In the genomic region with DNA sequence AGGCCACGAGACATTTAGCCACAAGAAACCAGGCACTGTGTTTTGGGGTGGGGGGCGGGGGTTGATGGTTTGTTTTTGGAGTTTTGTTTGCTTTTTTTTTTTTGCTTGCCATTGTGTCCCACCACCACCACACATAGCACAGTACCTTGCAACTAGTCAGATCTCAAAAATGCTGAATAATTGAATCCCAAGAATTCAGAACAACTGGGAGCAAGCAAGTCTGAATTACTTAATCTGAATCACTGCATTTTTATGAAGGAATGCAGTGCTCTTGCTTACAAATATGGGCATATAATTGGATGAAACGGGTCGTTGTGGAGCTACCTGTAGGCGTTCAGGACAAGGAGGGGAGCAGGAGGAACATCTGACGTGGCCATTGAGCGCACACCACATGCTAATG, we compare ENCODE assay signal across 21 cellular contexts.
DNase-seq lines count a peak whose midpoint lies in the region; ATAC-seq and TF ChIP-seq lines count a peak whose summit lies in the region.
"Had no signal": no experiment of that assay in that cellular context is flagged by ENCODE, and none has a peak within 500 bp of the region (broad histone marks: within the 10 kb centered on the region; RNA-seq: fewer than 3 reads in every experiment).

No MANE protein-coding gene starts in this region.

- ATAC-seq in Right ventricle myocardium inferior: no peak
- ATAC-seq: A549 had no signal

- intact Hi-C loops in Right ventricle myocardium inferior (cut with DNase I): no loop called here

- DNase-seq in AG10803 (ENCODE audit: low read depth): peak; percentile 45
- peak; percentile 38 for DNase-seq in GM03348 (ENCODE audit: low spot score)
- peak; percentile 63 for DNase-seq in astrocyte of the hippocampus (ENCODE audit: low read depth, low spot score)
- no peak for DNase-seq in NAMALWA (ENCODE audit: low spot score)
- DNase-seq in iPS-NIHi11 (ENCODE audit: low spot score): no peak
- DNase-seq in Right ventricle myocardium inferior (ENCODE audit: missing footprints): no peak
- DNase-seq in NCI-H69 (lab: John Stamatoyannopoulos, UW): no peak
- DNase-seq: 8988T; ACHN; AML-193; BE2C; CD4-positive, alpha-beta T cell; CD8-positive, alpha-beta memory T cell; DMS 273 treated with DMSO at 0.1 percent for 48 hours; DMS79; GF-D8; GM23248; H7; HCEC 1CT had no signal

- no peak for TF ChIP-seq CTCF in AG10803 (conservative IDR thresholded peaks at IDR 0.05; ENCODE audit: low read length)

- H3K4me3 ChIP-seq in AG10803 (ENCODE audit: low read length): no peak overlapping the region
- H3K4me3 ChIP-seq: A549; BLaER1 treated with 17β-estradiol and CSF1 and Interleukin-3, amounts not matched to agents 10 nM and 100 nM; GM23248 had no signal

Comparison
In these comparisons a context has a peak if more than half of its experiments do, and no peak if none do; other contexts are left out.
1. DNase-seq: peak in AG10803 (single experiment), GM03348 (single experiment) and astrocyte of the hippocampus (single experiment); none in NAMALWA (single experiment), iPS-NIHi11 (single experiment), Right ventricle myocardium inferior (single experiment) and NCI-H69 (single experiment).